24 cellular contexts compared by ENCODE assay signal in the genomic region with DNA sequence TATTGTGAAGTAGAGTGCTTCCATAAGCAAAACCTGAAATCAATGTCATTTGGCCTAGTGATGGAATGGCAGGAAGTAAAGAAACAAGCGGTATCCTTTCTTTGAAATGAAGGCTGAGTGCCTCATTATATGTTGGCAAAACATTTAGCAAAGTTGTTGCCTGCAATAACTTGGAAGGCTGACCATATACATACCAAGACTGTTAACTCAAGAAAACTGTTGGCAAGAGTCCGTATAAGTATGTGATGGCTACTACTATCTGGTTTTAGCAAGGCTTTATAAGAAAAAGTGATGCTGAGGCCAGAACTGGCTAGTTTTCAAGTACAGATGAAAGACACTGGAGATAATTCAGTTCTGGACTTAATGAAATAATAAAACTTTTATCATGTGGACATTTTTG.
DNase-seq lines count a peak whose midpoint lies in the region; ATAC-seq, FAIRE-seq and TF ChIP-seq lines count a peak whose summit lies in the region.
"Had no signal": no experiment of that assay in that cellular context is flagged by ENCODE, and none has a peak within 500 bp of the region (broad histone marks: within the 10 kb centered on the region; RNA-seq: fewer than 3 reads in every experiment).

No MANE protein-coding gene starts in this region.

- TF ChIP-seq CTCF in astrocyte (IDR thresholded peaks at IDR 0.05; ENCODE audit: insufficient read depth, low read depth, low read length): no peak
- TF ChIP-seq CTCF in fibroblast of mammary gland (conservative IDR thresholded peaks at IDR 0.05; ENCODE audit: control insufficient read depth, insufficient read depth, low read depth, low read length): no peak

- H3K4me3 ChIP-seq in astrocyte (ENCODE audit: insufficient read depth, low read depth, low read length) (no peak overlapping the region), fibroblast of mammary gland (ENCODE audit: control insufficient read depth, low read depth, low read length) (no peak overlapping the region), HAP-1 (no peak overlapping the region)
- H3K4me3 ChIP-seq: A549; BLaER1 treated with 17β-estradiol and CSF1 and Interleukin-3, amounts not matched to agents 10 nM and 100 nM had no signal

- no peaks in the 10 kb centered on the region for H3K27me3 Mint-ChIP-seq in astrocyte (ENCODE audit: low read depth, unreplicated experiment)
- H3K27me3 Mint-ChIP-seq: CD4-positive, alpha-beta memory T cell had no signal

- DNase-seq in EH (ENCODE audit: low read depth): peak; percentile 35
- DNase-seq in astrocyte (ENCODE audit: low read depth): peak; percentile 22
- DNase-seq in fibroblast of mammary gland (ENCODE audit: low read depth): peak; percentile 70
- DNase-seq in SKM-1 (lab: John Stamatoyannopoulos, UW; ENCODE audit: unreplicated experiment): no peak
- no peak for DNase-seq in Kasumi-1 (lab: John Stamatoyannopoulos, UW)
- DNase-seq in HAP-1 (ENCODE audit: low spot score in 2 of 2): no peak
- DNase-seq: Caco-2; CD4-positive, alpha-beta memory T cell; DND-41; GOT3; MM.1S; NCI-H1092; NCI-H1436; NCI-H187 treated with DMSO at 0.1 percent for 48 hours; NCI-H2107; NCI-H446 treated with DMSO at 0.1 percent for 48 hours; NCI-H526 treated with DMSO at 0.1 percent for 48 hours; OCI-M1; Right ventricle myocardium superior had no signal

- no peak overlapping the region for H3K9ac ChIP-seq in astrocyte (ENCODE audit: low read length)
- H3K9ac ChIP-seq: BLaER1 treated with 17β-estradiol and CSF1 and Interleukin-3, amounts not matched to agents 10 nM and 100 nM had no signal

- H3K36me3 Mint-ChIP-seq in astrocyte (ENCODE audit: low read depth, unreplicated experiment): peaks cover 2% of the 10 kb centered on the region
- H3K36me3 Mint-ChIP-seq: CD4-positive, alpha-beta memory T cell had no signal

- no peak overlapping the region for H2AFZ ChIP-seq in astrocyte (ENCODE audit: low read depth, low read length)

- no peak overlapping the region for H3K4me3 Mint-ChIP-seq in astrocyte (ENCODE audit: unreplicated experiment)
- H3K4me3 Mint-ChIP-seq: CD4-positive, alpha-beta memory T cell had no signal

- no peak for FAIRE-seq in astrocyte (lab: Jason Lieb, UNC)
- FAIRE-seq: A549, GM12891 had no signal

- no peak overlapping the region for H3K4me2 ChIP-seq in astrocyte (ENCODE audit: low read length)
- H3K4me2 ChIP-seq: A549; BLaER1 treated with 17β-estradiol and CSF1 and Interleukin-3, amounts not matched to agents 10 nM and 100 nM had no signal

- H3K36me3 ChIP-seq in astrocyte (ENCODE audit: insufficient read depth, low read length) (no peaks in the 10 kb centered on the region), HAP-1 (replicated peaks) (no peaks in the 10 kb centered on the region)
- H3K36me3 ChIP-seq: BLaER1 treated with 17β-estradiol and CSF1 and Interleukin-3, amounts not matched to agents 10 nM and 100 nM had no signal

- H3K4me1 ChIP-seq in astrocyte (ENCODE audit: insufficient read depth, low read length) (no peaks in the 10 kb centered on the region), HAP-1 (no peaks in the 10 kb centered on the region)
- H3K4me1 ChIP-seq: A549; BLaER1 treated with 17β-estradiol and CSF1 and Interleukin-3, amounts not matched to agents 10 nM and 100 nM; Caco-2 had no signal

- H3K79me2 ChIP-seq in astrocyte (ENCODE audit: insufficient read depth, low read length): no peaks in the 10 kb centered on the region

- peaks cover 2% of the 10 kb centered on the region for H3K9me3 Mint-ChIP-seq in astrocyte (ENCODE audit: unreplicated experiment)

- no peaks in the 10 kb centered on the region for H3K27me3 ChIP-seq in astrocyte (ENCODE audit: insufficient read depth, low read length)
- H3K27me3 ChIP-seq in HAP-1 (ENCODE audit: low read depth): no peaks in the 10 kb centered on the region
- H3K27me3 ChIP-seq: BLaER1 treated with 17β-estradiol and CSF1 and Interleukin-3, amounts not matched to agents 10 nM and 100 nM had no signal

- H4K20me1 ChIP-seq in astrocyte (ENCODE audit: insufficient read depth, low read length): no peaks in the 10 kb centered on the region
- H4K20me1 ChIP-seq: BLaER1 treated with 17β-estradiol and CSF1 and Interleukin-3, amounts not matched to agents 10 nM and 100 nM had no signal

- H3K9me3 ChIP-seq in astrocyte (ENCODE audit: insufficient read depth, low read depth, low read length) (no peaks in the 10 kb centered on the region), HAP-1 (no peaks in the 10 kb centered on the region)
- H3K9me3 ChIP-seq: A549, Caco-2 had no signal

- in situ Hi-C loops in HAP-1 (cut with MboI; ENCODE audit: low sequenced_read_pairs): loop anchor here (25.0 kb wide), 1 partner anchor 92 kb away; no protein-coding TSS in a partner anchor

- no peaks in the 10 kb centered on the region for H3K4me1 Mint-ChIP-seq in astrocyte (ENCODE audit: low read depth, unreplicated experiment)
- H3K4me1 Mint-ChIP-seq: CD4-positive, alpha-beta memory T cell had no signal

- H3K27ac Mint-ChIP-seq in astrocyte (ENCODE audit: unreplicated experiment): no peak overlapping the region
- H3K27ac Mint-ChIP-seq: CD4-positive, alpha-beta memory T cell had no signal

- no peak for ATAC-seq in GM18502 (IDR thresholded peaks at IDR 0.05; ENCODE audit: poor library complexity, unreplicated experiment)
- ATAC-seq: A549, HCT116 had no signal

- no peak overlapping the region for H3K27ac ChIP-seq in astrocyte (ENCODE audit: low read depth, low read length)
- H3K27ac ChIP-seq: A549; BLaER1 treated with 17β-estradiol and CSF1 and Interleukin-3, amounts not matched to agents 10 nM and 100 nM had no signal

Comparison
In these comparisons a context has a peak if more than half of its experiments do, and no peak if none do; other contexts are left out.
1. DNase-seq: peak in EH (single experiment), astrocyte (single experiment) and fibroblast of mammary gland (single experiment); none in SKM-1 (single experiment), Kasumi-1 (0 of 2) and HAP-1 (0 of 2).